15 cellular contexts compared by ENCODE assay signal in the genomic region with DNA sequence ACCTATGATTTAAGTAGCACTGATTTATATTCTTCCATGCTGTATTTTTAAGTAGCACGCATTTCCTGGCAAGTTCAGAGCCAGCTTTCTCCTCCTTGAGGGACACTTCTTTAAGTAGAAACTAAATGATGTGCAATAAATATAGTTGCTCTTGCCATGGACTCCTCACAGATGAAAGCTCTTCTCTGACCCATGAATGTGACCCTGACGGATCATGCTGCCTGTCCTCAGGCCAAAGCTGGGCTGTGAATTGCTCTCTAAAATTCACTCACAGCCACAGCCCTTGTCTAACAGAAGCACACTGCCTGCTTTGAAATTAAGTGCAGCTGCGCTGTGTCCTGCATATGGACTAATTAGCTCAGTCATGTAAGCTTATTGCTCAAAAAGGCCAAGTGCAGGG.
A peak's percentile ranks its signal among the peaks of the same experiment; 100 is the strongest.
DNase-seq lines count a peak whose midpoint lies in the region; ATAC-seq, FAIRE-seq and TF ChIP-seq lines count a peak whose summit lies in the region.
"Had no signal": no experiment of that assay in that cellular context is flagged by ENCODE, and none has a peak within 500 bp of the region (broad histone marks: within the 10 kb centered on the region; RNA-seq: fewer than 3 reads in every experiment).

No MANE protein-coding gene starts in this region.

- H3K14ac ChIP-seq in H1 (ENCODE audit: insufficient read length): no peak overlapping the region
- no peak overlapping the region for H3K14ac ChIP-seq in neuronal stem cell (ENCODE audit: low read length)

- H2AFZ ChIP-seq in H1 (ENCODE audit: low read length) (peak overlapping the region; percentile 21; the same call in 1 of the 2 replicates), neuronal stem cell (ENCODE audit: low read length) (peak overlapping the region; percentile 63)

- H2BK5ac ChIP-seq in H1 (ENCODE audit: low read depth, low read length) (no peak overlapping the region), neuronal stem cell (ENCODE audit: low read length) (no peak overlapping the region)

- H3K27ac ChIP-seq in H1 (ENCODE audit: low read depth, low read length) (no peak overlapping the region), neuronal stem cell (replicated peaks; ENCODE audit: low read length) (no peak overlapping the region)

- no peak for TF ChIP-seq CTCF in H1 (IDR thresholded peaks at IDR 0.05; ENCODE audit: control extremely low read depth in 1 of 3, insufficient read depth in 1 of 3, low read depth in 1 of 3, low read length in 3 of 3)
- no peak for TF ChIP-seq CTCF in nephron progenitor cell (IDR thresholded peaks at IDR 0.05)

- H2BK12ac ChIP-seq in H1 (ENCODE audit: low read depth, low read length) (no peak overlapping the region), neuronal stem cell (ENCODE audit: low read length) (no peak overlapping the region)

- no peak overlapping the region for H2BK20ac ChIP-seq in H1 (ENCODE audit: low read length)

- H3K4me1 Mint-ChIP-seq in nephron progenitor cell: peaks cover 50% of the 10 kb centered on the region
- H3K4me1 Mint-ChIP-seq: CD4-positive, alpha-beta memory T cell had no signal

- H4K8ac ChIP-seq in H1 (ENCODE audit: extremely low read depth, insufficient read depth, low read length) (no peak overlapping the region), neuronal stem cell (ENCODE audit: low read depth, low read length) (no peak overlapping the region)

- H3K27me3 ChIP-seq in H1 (replicated peaks in 1 of 4; ENCODE audit: control insufficient read depth in 3 of 4, extremely low read depth in 1 of 4, insufficient read depth in 3 of 4, low read length in 3 of 4) (peaks cover 0 to 1% (median 0%) of the 10 kb centered on the region in 4 experiments; a peak in 1 of 7 replicates), neuronal stem cell (ENCODE audit: control insufficient read depth in 3 of 3, insufficient read depth in 3 of 3, low read depth in 1 of 3, low read length in 3 of 3) (no peaks in the 10 kb centered on the region)

- H3K4me1 ChIP-seq in H1 (replicated peaks in 1 of 4; ENCODE audit: control insufficient read depth in 3 of 4, insufficient read depth in 4 of 4, low read length in 3 of 4) (no peaks in the 10 kb centered on the region), neuronal stem cell (ENCODE audit: control insufficient read depth in 2 of 2, insufficient read depth in 1 of 2, low read depth in 1 of 2, low read length in 2 of 2) (peaks cover 5 to 17% of the 10 kb centered on the region in 2 donors)
- H3K4me1 ChIP-seq: Caco-2 had no signal

- 92% methylated on average over 3 of the region's 3 CpGs; no CpG with 5 or more reads in 1 of the 2 experiments for WGBS in H1 (ENCODE audit: extremely low coverage in 1 of 2, insufficient coverage in 1 of 2, insufficient read length in 1 of 2, insufficient replicate concordance in 2 of 2, low coverage in 1 of 2, low lambda C conversion rate in 2 of 2, missing lambda C conversion rate in 1 of 2), 2 experiments
- no CpG with 5 or more reads among the region's 3 CpGs for WGBS in neuronal stem cell (ENCODE audit: extremely low coverage in 2 of 2, insufficient read length in 2 of 2, insufficient replicate concordance in 1 of 2), 2 donors

- TF ChIP-seq POLR2A in H1 (IDR thresholded peaks at IDR 0.05; ENCODE audit: control extremely low read depth in 1 of 2, low read depth in 2 of 2, low read length in 2 of 2): no peak

- H4K5ac ChIP-seq in H1 (ENCODE audit: insufficient read length, low read depth, low read length): no peak overlapping the region

- no peak for ATAC-seq in activated CD4-positive, CD25-positive, alpha-beta regulatory T cell treated with anti-CD3 and anti-CD28 coated beads, Interleukin-2, amount 50 U/mL, for 24 hours
- ATAC-seq: HCT116 had no signal

- CTCF ChIA-PET in H1 (lab: Charles Lee; ENCODE audit: partially characterized antibody): interaction anchor here (1.2 to 1.8 kb wide), 2 partner anchors 9 to 13 kb away, joined by 4 to 7 read pairs; no protein-coding TSS in a partner anchor

- peaks cover 20% of the 10 kb centered on the region for H3K36me3 Mint-ChIP-seq in nephron progenitor cell (ENCODE audit: low read depth)
- H3K36me3 Mint-ChIP-seq: CD4-positive, alpha-beta memory T cell had no signal

- peaks cover 19% of the 10 kb centered on the region for H3K27me3 Mint-ChIP-seq in nephron progenitor cell (ENCODE audit: low read depth, poor library complexity)

- H2BK15ac ChIP-seq in H1 (ENCODE audit: low read length): no peak overlapping the region
- H2BK15ac ChIP-seq in neuronal stem cell (ENCODE audit: low read length): no peak overlapping the region

- peak overlapping the region; percentile 86 for H3K27ac Mint-ChIP-seq in nephron progenitor cell
- H3K27ac Mint-ChIP-seq: CD4-positive, alpha-beta memory T cell; H9 had no signal

- H3K18ac ChIP-seq in H1 (ENCODE audit: extremely low read depth, low read length): no peak overlapping the region
- H3K18ac ChIP-seq in neuronal stem cell (ENCODE audit: low read length): no peak overlapping the region

- H4K20me1 ChIP-seq in H1 (replicated peaks in 1 of 2; ENCODE audit: control insufficient read depth in 1 of 2, insufficient read depth in 2 of 2, low read length in 2 of 2): no peaks in the 10 kb centered on the region

- H3K4me3 ChIP-seq in H1 (ENCODE audit: extremely low read depth in 1 of 4, insufficient read depth in 2 of 4, low read depth in 3 of 4, low read length in 4 of 4) (no peak overlapping the region), neuronal stem cell (ENCODE audit: low read length in 2 of 2) (no peak overlapping the region)

- H3K9ac ChIP-seq in H1 (replicated peaks in 1 of 4; ENCODE audit: extremely low read depth in 1 of 4, low read depth in 3 of 4, low read length in 3 of 4) (no peak overlapping the region), neuronal stem cell (ENCODE audit: low read depth, low read length, poor library complexity) (no peak overlapping the region)

- H3K23ac ChIP-seq in H1 (ENCODE audit: insufficient read length) (no peak overlapping the region), neuronal stem cell (ENCODE audit: low read depth, low read length, poor library complexity) (no peak overlapping the region)

- POLR2A ChIA-PET in H1 (lab: Charles Lee; ENCODE audit: partially characterized antibody): no interaction called here

- H3K9me3 Mint-ChIP-seq in nephron progenitor cell: peaks cover 35% of the 10 kb centered on the region

- H3K9me3 ChIP-seq in H1 (ENCODE audit: insufficient read depth in 2 of 2, low read depth in 1 of 2, low read length in 1 of 2) (peaks cover 0 to 5% of the 10 kb centered on the region in 2 experiments; a peak in 1 of 4 replicates), neuronal stem cell (replicated peaks in 1 of 2; ENCODE audit: control insufficient read depth in 2 of 2, insufficient read depth in 1 of 2, low read depth in 1 of 2, low read length in 2 of 2) (peaks cover 4 to 13% of the 10 kb centered on the region in 2 donors)
- H3K9me3 ChIP-seq: Caco-2 had no signal

- H3K4ac ChIP-seq in H1 (replicated peaks; ENCODE audit: insufficient read length, low read depth, low read length): no peak overlapping the region
- no peak overlapping the region for H3K4ac ChIP-seq in neuronal stem cell (ENCODE audit: low read length)

- peak overlapping the region; percentile 37 for H3K4me3 Mint-ChIP-seq in nephron progenitor cell
- H3K4me3 Mint-ChIP-seq: CD4-positive, alpha-beta memory T cell; H9 had no signal

- H3K56ac ChIP-seq in H1 (replicated peaks; ENCODE audit: insufficient read length, low read depth, low read length): no peak overlapping the region

- no peaks in the 10 kb centered on the region for H3K79me2 ChIP-seq in H1 (ENCODE audit: control insufficient read depth in 1 of 2, insufficient read depth in 2 of 2, low read length in 2 of 2)

- H3K23me2 ChIP-seq in H1 (ENCODE audit: low read depth, low read length): 0 out of 2 replicates have a peak, but pooled peaks cover 2% of the 10 kb centered on the region

- no peak overlapping the region for H2BK120ac ChIP-seq in H1 (replicated peaks; ENCODE audit: low read depth, low read length)
- no peak overlapping the region for H2BK120ac ChIP-seq in neuronal stem cell (ENCODE audit: low read depth, low read length)

- DNase-seq in H1 (ENCODE audit: low read depth in 1 of 2, low spot score in 2 of 2) (no peak), nephron progenitor cell (peak; percentile 37), neuronal stem cell (ENCODE audit: low spot score) (no peak), cerebellum (ENCODE audit: low spot score) (no peak), amygdala (lab: John Stamatoyannopoulos, UW) (no peak)
- DNase-seq: C1 segment of cervical spinal cord; Caco-2; CD4-positive, alpha-beta memory T cell; DMS153; DND-41; H9 had no signal

- H2AK5ac ChIP-seq in H1 (ENCODE audit: low read depth, low read length) (no peak overlapping the region), neuronal stem cell (ENCODE audit: low read depth, low read length) (no peak overlapping the region)

- H3K79me1 ChIP-seq in H1 (ENCODE audit: low read depth, low read length) (no peaks in the 10 kb centered on the region), neuronal stem cell (ENCODE audit: low read depth, low read length) (no peaks in the 10 kb centered on the region)

- no peak for TF ChIP-seq EP300 in H1 (IDR thresholded peaks at IDR 0.05; ENCODE audit: borderline replicate concordance in 1 of 2, low read depth in 2 of 2, low read length in 2 of 2)

- H4K91ac ChIP-seq in H1 (replicated peaks; ENCODE audit: insufficient read length, low read length) (no peak overlapping the region), neuronal stem cell (ENCODE audit: low read depth, low read length, poor library complexity) (no peak overlapping the region)

- no peak for FAIRE-seq in H1 (lab: Jason Lieb, UNC)
- FAIRE-seq: G401.6, GM12892 had no signal

- H3K36me3 ChIP-seq in H1 (ENCODE audit: control insufficient read depth in 2 of 4, insufficient read depth in 4 of 4, low read length in 3 of 4) (no peaks in the 10 kb centered on the region), neuronal stem cell (replicated peaks in 1 of 2; ENCODE audit: control insufficient read depth in 2 of 2, insufficient read depth in 2 of 2, low read length in 2 of 2) (no peaks in the 10 kb centered on the region)

- H3K4me2 ChIP-seq in H1 (ENCODE audit: insufficient read depth in 1 of 2, low read depth in 2 of 2, low read length in 2 of 2): no peak overlapping the region
- H3K4me2 ChIP-seq in neuronal stem cell (ENCODE audit: insufficient read depth, low read length, poor library complexity, severe bottlenecking): no peak overlapping the region

- no peak for TF ChIP-seq RAD21 in H1 (IDR thresholded peaks at IDR 0.05 in 1 of 2, conservative IDR thresholded peaks at IDR 0.05 in 1 of 2; ENCODE audit: low read depth in 2 of 2, low read length in 2 of 2)

TF ChIP-seq in H1, 55 proteins besides CTCF, POLR2A, EP300 and RAD21 (continues in another document):
- no peak for TF ChIP-seq HDAC2 (IDR thresholded peaks at IDR 0.05; ENCODE audit: borderline replicate concordance in 1 of 2, low read depth in 2 of 2, low read length in 2 of 2)
- no peak for TF ChIP-seq TEAD4 (IDR thresholded peaks at IDR 0.05; ENCODE audit: low read depth, low read length)
- TF ChIP-seq CEBPB (IDR thresholded peaks at IDR 0.05; ENCODE audit: low read depth, low read length): no peak
- TF ChIP-seq SRF (IDR thresholded peaks at IDR 0.05; ENCODE audit: low read depth, low read length): no peak
- TF ChIP-seq KDM5A (IDR thresholded peaks at IDR 0.05; ENCODE audit: low read length): no peak
